In the genomic region with DNA sequence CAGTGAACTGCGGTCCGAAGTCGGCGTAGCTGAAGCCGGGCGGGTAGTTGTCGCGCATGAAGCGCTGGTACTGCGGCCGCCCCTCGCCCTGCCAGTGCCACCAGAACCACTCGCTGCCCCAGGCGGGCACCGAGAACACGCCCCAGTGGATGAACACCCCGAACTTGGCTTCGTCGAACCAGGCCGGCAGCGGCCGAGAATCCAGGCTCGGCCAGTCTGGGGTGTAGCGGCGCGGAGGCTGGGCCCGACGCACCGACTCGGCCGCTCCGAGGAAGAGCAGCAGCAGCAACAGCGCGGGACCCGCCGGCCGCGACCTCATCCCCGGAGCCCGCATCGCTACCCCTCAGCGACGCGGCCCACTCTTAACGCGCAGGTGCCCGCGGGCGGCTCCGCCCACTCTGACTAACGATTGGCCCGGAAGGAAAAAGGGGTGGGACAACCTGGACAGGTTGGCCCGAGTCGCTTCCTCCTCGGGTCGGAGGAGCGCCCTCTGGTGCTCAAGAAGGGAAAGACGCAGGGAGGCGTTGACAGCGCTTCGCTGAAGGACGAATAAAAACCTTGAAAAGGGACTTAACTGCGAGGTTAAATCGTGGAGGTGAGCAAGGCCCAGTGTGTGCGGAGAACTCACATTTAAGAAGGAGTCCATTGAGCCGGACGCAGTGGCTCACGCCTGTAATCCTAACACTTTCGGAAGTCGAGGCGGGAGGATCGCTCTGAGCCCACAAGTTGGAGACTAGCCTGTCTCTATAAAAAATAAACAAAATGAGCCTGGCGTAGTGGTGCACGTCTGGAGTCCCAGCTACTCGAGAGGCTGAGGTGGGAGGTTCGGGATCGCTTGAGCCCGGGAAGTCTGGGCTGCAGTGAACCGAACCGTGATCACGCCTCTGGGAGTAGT, we compare ENCODE assay signal across 1 cellular context.
TF ChIP-seq lines count a peak whose summit lies in the region.

A gene (minus strand): TSS at position 338 of the 895 bp plus-strand sequence. CDS start 4 bp downstream, at position 334.

TF ChIP-seq in HepG2, 621 proteins besides CTCF, POLR2A, EP300 and RAD21 (continued from another document and continues in another):
- TF ChIP-seq MTF2 (CRISPR knock-in tag; IDR thresholded peaks at IDR 0.05; ENCODE audit: borderline replicate concordance), result no peak
- TF ChIP-seq HOXD1 (CRISPR knock-in tag; IDR thresholded peaks at IDR 0.05), result no peak
- TF ChIP-seq, protein P1, sequence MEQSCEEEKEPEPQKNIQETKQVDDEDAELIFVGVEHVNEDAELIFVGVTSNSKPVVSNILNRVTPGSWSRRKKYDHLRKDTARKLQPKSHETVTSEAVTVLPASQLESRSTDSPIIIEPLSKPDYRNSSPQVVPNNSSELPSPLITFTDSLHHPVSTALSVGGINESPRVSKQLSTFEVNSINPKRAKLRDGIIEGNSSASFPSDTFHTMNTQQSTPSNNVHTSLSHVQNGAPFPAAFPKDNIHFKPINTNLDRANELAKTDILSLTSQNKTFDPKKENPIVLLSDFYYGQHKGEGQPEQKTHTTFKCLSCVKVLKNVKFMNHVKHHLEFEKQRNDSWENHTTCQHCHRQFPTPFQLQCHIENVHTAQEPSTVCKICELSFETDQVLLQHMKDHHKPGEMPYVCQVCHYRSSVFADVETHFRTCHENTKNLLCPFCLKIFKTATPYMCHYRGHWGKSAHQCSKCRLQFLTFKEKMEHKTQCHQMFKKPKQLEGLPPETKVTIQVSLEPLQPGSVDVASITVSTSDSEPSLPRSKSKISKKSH (CRISPR knock-in tag; IDR thresholded peaks at IDR 0.05; ENCODE audit: borderline replicate concordance), result no peak; the same call in 1 of the 2 replicates
- TF ChIP-seq, protein P2, sequence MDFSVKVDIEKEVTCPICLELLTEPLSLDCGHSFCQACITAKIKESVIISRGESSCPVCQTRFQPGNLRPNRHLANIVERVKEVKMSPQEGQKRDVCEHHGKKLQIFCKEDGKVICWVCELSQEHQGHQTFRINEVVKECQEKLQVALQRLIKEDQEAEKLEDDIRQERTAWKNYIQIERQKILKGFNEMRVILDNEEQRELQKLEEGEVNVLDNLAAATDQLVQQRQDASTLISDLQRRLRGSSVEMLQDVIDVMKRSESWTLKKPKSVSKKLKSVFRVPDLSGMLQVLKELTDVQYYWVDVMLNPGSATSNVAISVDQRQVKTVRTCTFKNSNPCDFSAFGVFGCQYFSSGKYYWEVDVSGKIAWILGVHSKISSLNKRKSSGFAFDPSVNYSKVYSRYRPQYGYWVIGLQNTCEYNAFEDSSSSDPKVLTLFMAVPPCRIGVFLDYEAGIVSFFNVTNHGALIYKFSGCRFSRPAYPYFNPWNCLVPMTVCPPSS (IDR thresholded peaks at IDR 0.05), result no peak
- TF ChIP-seq, protein P3, sequence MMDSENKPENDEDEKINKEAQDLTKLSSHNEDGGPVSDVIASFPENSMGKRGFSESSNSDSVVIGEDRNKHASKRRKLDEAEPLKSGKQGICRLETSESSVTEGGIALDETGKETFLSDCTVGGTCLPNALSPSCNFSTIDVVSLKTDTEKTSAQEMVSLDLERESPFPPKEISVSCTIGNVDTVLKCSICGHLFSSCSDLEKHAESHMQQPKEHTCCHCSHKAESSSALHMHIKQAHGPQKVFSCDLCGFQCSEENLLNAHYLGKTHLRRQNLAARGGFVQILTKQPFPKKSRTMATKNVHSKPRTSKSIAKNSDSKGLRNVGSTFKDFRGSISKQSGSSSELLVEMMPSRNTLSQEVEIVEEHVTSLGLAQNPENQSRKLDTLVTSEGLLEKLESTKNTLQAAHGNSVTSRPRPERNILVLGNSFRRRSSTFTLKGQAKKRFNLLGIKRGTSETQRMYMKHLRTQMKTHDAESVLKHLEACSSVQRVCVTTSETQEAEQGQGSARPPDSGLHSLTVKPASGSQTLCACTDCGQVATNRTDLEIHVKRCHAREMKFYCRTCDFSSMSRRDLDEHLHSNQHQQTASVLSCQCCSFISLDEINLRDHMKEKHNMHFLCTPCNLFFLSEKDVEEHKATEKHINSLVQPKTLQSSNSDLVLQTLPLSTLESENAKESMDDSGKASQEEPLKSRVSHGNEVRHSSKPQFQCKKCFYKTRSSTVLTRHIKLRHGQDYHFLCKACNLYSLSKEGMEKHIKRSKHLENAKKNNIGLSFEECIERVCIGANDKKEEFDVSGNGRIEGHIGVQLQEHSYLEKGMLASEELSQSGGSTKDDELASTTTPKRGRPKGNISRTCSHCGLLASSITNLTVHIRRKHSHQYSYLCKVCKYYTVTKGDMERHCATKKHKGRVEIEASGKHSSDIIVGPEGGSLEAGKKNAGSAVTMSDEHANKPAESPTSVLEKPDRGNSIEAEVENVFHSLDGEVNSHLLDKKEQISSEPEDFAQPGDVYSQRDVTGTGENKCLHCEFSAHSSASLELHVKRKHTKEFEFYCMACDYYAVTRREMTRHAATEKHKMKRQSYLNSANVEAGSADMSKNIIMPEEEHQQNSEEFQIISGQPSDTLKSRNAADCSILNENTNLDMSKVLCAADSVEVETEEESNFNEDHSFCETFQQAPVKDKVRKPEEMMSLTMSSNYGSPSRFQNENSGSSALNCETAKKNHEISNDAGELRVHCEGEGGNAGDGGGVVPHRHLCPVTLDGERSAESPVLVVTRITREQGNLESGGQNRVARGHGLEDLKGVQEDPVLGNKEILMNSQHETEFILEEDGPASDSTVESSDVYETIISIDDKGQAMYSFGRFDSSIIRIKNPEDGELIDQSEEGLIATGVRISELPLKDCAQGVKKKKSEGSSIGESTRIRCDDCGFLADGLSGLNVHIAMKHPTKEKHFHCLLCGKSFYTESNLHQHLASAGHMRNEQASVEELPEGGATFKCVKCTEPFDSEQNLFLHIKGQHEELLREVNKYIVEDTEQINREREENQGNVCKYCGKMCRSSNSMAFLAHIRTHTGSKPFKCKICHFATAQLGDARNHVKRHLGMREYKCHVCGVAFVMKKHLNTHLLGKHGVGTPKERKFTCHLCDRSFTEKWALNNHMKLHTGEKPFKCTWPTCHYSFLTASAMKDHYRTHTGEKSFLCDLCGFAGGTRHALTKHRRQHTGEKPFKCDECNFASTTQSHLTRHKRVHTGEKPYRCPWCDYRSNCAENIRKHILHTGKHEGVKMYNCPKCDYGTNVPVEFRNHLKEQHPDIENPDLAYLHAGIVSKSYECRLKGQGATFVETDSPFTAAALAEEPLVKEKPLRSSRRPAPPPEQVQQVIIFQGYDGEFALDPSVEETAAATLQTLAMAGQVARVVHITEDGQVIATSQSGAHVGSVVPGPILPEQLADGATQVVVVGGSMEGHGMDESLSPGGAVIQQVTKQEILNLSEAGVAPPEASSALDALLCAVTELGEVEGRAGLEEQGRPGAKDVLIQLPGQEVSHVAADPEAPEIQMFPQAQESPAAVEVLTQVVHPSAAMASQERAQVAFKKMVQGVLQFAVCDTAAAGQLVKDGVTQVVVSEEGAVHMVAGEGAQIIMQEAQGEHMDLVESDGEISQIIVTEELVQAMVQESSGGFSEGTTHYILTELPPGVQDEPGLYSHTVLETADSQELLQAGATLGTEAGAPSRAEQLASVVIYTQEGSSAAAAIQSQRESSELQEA (CRISPR knock-in tag; IDR thresholded peaks at IDR 0.05; ENCODE audit: not compliant biosample characterization), result no peak
- TF ChIP-seq, protein P4, sequence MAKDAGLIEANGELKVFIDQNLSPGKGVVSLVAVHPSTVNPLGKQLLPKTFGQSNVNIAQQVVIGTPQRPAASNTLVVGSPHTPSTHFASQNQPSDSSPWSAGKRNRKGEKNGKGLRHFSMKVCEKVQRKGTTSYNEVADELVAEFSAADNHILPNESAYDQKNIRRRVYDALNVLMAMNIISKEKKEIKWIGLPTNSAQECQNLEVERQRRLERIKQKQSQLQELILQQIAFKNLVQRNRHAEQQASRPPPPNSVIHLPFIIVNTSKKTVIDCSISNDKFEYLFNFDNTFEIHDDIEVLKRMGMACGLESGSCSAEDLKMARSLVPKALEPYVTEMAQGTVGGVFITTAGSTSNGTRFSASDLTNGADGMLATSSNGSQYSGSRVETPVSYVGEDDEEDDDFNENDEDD (CRISPR knock-in tag; IDR thresholded peaks at IDR 0.05; ENCODE audit: borderline replicate concordance), result no peak
- no peak for TF ChIP-seq NR2F1 (CRISPR knock-in tag; IDR thresholded peaks at IDR 0.05)
- no peak for TF ChIP-seq PHB2 (IDR thresholded peaks at IDR 0.05; ENCODE audit: partially characterized antibody)
- TF ChIP-seq, protein P5, sequence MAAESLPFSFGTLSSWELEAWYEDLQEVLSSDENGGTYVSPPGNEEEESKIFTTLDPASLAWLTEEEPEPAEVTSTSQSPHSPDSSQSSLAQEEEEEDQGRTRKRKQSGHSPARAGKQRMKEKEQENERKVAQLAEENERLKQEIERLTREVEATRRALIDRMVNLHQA (CRISPR knock-in tag; IDR thresholded peaks at IDR 0.05), result no peak
- TF ChIP-seq ZNF883 (CRISPR knock-in tag; IDR thresholded peaks at IDR 0.05; ENCODE audit: not compliant biosample characterization), result no peak
- no peak; the same call in none of the 2 replicates for TF ChIP-seq CREB1 (IDR thresholded peaks at IDR 0.05)
- TF ChIP-seq CREB1 (CRISPR knock-in tag; IDR thresholded peaks at IDR 0.05), result peak; percentile 28; the same call in 1 of the 2 replicates
- TF ChIP-seq HMG20B (CRISPR knock-in tag; conservative IDR thresholded peaks at IDR 0.05), result no peak
- TF ChIP-seq SMC3 (IDR thresholded peaks at IDR 0.05; ENCODE audit: low read length), result peak; percentile 57
- TF ChIP-seq ETV6 (CRISPR knock-in tag; conservative IDR thresholded peaks at IDR 0.05), result no peak
- TF ChIP-seq, protein P6, sequence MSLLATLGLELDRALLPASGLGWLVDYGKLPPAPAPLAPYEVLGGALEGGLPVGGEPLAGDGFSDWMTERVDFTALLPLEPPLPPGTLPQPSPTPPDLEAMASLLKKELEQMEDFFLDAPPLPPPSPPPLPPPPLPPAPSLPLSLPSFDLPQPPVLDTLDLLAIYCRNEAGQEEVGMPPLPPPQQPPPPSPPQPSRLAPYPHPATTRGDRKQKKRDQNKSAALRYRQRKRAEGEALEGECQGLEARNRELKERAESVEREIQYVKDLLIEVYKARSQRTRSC (CRISPR knock-in tag; IDR thresholded peaks at IDR 0.05; ENCODE audit: low read depth), result no peak
- TF ChIP-seq, protein P7, sequence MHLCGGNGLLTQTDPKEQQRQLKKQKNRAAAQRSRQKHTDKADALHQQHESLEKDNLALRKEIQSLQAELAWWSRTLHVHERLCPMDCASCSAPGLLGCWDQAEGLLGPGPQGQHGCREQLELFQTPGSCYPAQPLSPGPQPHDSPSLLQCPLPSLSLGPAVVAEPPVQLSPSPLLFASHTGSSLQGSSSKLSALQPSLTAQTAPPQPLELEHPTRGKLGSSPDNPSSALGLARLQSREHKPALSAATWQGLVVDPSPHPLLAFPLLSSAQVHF (CRISPR knock-in tag; IDR thresholded peaks at IDR 0.05), result 0 out of 2 replicates have a peak, but pooled peaks have one; percentile 16
- 0 out of 2 replicates have a peak, but pooled peaks have one; percentile 64 for TF ChIP-seq CCDC6 (CRISPR knock-in tag; IDR thresholded peaks at IDR 0.05)
- TF ChIP-seq, protein P8, sequence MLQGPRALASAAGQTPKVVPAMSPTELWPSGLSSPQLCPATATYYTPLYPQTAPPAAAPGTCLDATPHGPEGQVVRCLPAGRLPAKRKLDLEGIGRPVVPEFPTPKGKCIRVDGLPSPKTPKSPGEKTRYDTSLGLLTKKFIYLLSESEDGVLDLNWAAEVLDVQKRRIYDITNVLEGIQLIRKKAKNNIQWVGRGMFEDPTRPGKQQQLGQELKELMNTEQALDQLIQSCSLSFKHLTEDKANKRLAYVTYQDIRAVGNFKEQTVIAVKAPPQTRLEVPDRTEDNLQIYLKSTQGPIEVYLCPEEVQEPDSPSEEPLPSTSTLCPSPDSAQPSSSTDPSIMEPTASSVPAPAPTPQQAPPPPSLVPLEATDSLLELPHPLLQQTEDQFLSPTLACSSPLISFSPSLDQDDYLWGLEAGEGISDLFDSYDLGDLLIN (CRISPR knock-in tag; IDR thresholded peaks at IDR 0.05; ENCODE audit: borderline replicate concordance), result no peak
- TF ChIP-seq, protein P9, sequence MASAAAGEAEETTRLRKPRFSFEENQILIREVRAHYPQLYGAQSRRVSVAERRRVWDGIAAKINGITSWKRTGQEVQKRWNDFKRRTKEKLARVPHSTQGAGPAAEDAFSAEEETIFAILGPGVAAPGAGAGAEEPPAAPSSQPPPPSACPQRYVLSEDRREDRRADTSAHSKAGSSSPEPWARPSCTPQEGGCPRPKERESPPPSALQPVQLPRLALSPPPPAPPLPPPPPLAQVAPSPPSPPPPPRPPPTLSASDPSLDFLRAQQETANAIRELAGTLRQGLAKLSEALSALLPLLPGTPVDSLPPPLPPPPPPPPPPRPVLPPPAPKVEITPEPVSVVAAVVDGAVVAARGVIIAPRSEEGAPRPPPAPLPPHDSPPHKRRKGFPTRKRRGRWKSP (CRISPR knock-in tag; IDR thresholded peaks at IDR 0.05), result peak; percentile 53; the same call in 1 of the 2 replicates
- no peak for TF ChIP-seq NPAS2 (CRISPR knock-in tag; IDR thresholded peaks at IDR 0.05; ENCODE audit: borderline replicate concordance)
- TF ChIP-seq, protein P10, sequence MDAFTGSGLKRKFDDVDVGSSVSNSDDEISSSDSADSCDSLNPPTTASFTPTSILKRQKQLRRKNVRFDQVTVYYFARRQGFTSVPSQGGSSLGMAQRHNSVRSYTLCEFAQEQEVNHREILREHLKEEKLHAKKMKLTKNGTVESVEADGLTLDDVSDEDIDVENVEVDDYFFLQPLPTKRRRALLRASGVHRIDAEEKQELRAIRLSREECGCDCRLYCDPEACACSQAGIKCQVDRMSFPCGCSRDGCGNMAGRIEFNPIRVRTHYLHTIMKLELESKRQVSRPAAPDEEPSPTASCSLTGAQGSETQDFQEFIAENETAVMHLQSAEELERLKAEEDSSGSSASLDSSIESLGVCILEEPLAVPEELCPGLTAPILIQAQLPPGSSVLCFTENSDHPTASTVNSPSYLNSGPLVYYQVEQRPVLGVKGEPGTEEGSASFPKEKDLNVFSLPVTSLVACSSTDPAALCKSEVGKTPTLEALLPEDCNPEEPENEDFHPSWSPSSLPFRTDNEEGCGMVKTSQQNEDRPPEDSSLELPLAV (CRISPR knock-in tag; conservative IDR thresholded peaks at IDR 0.05; ENCODE audit: low read depth), result no peak
- TF ChIP-seq, protein P11, sequence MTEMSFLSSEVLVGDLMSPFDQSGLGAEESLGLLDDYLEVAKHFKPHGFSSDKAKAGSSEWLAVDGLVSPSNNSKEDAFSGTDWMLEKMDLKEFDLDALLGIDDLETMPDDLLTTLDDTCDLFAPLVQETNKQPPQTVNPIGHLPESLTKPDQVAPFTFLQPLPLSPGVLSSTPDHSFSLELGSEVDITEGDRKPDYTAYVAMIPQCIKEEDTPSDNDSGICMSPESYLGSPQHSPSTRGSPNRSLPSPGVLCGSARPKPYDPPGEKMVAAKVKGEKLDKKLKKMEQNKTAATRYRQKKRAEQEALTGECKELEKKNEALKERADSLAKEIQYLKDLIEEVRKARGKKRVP (CRISPR knock-in tag; IDR thresholded peaks at IDR 0.05), result no peak
- no peak for TF ChIP-seq JUND (CRISPR knock-in tag; IDR thresholded peaks at IDR 0.05)
- no peak for TF ChIP-seq ZNF296 (CRISPR knock-in tag; conservative IDR thresholded peaks at IDR 0.05)
- TF ChIP-seq, protein P12, sequence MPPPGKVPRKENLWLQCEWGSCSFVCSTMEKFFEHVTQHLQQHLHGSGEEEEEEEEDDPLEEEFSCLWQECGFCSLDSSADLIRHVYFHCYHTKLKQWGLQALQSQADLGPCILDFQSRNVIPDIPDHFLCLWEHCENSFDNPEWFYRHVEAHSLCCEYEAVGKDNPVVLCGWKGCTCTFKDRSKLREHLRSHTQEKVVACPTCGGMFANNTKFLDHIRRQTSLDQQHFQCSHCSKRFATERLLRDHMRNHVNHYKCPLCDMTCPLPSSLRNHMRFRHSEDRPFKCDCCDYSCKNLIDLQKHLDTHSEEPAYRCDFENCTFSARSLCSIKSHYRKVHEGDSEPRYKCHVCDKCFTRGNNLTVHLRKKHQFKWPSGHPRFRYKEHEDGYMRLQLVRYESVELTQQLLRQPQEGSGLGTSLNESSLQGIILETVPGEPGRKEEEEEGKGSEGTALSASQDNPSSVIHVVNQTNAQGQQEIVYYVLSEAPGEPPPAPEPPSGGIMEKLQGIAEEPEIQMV (CRISPR knock-in tag; IDR thresholded peaks at IDR 0.05; ENCODE audit: low read depth), result 0 out of 2 replicates have a peak, but pooled peaks have one; percentile 3
- TF ChIP-seq ZNF205 (CRISPR knock-in tag; IDR thresholded peaks at IDR 0.05), result 0 out of 2 replicates have a peak, but pooled peaks have one; percentile 42
- no peak for TF ChIP-seq SIX4 (CRISPR knock-in tag; IDR thresholded peaks at IDR 0.05)
- peak; percentile 66; the same call in 1 of the 2 replicates for TF ChIP-seq ZNF772 (CRISPR knock-in tag; IDR thresholded peaks at IDR 0.05)
- no peak for TF ChIP-seq NFIB (CRISPR knock-in tag; IDR thresholded peaks at IDR 0.05; ENCODE audit: borderline replicate concordance)
